Comparison of ENCODE assay signal across 8 cellular contexts in the genomic region with DNA sequence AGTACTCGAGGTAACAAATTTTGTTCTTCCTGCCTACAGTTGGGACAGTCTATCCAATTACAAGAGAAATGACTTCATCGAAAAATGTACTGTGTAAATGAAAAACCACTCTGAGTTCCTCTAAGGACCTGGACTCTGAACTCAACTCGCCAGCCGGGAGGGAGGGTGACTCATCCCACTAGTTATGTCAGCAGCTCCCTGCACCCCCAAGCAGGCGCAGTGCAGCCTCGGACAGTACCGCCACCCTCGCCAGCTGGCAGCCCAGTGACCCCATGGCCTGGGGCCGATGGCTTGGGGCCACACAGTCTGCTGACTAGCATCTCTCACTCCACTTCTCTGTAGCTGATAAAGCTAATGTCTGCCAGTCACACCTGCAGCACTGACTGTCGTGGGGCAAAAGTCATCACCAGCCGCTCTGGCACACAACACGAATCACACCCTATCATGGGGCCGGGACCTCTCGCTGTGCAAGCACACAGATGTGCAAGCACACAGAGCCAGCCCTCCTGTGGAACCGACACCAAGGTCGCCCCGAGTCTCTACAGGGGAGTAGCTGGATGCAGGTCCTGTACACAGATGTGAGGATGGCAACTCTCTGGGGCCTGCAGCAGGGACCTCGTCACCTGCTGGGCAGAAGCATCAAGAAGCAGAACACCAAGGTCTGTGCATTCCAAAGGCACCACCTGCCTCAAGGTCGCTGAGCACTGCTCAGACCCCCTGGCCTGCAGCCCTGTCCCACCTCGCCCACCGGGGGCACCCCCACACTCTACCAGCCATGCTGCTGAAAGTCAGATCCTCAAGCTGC. TPM values are rescaled to one million over a fixed set of nuclear protein-coding genes. Genes with fewer than 3 reads are reported as not detected.
A peak's percentile ranks its signal among the peaks of the same experiment; 100 is the strongest.
DNase-seq lines count a peak whose midpoint lies in the region; ATAC-seq and TF ChIP-seq lines count a peak whose summit lies in the region.

No MANE protein-coding gene starts in this region.

- peaks cover 31 to 44% of the 10 kb centered on the region in 2 experiments for H3K4me1 Mint-ChIP-seq in H9

- no peak overlapping the region for H3K27ac ChIP-seq in H9 (ENCODE audit: insufficient read length, low read depth, low read length)

- ATAC-seq in GM21723 (IDR thresholded peaks at IDR 0.05; ENCODE audit: unreplicated experiment) = no peak

- no peak overlapping the region for H3K23ac ChIP-seq in H9 (ENCODE audit: insufficient read length, low read depth, low read length)

- no peak overlapping the region for H3K4me2 ChIP-seq in H9 (ENCODE audit: insufficient read depth, insufficient read length, low read length)

- H3K18ac ChIP-seq in H9 (ENCODE audit: insufficient read length, low read depth, low read length) = no peak overlapping the region

- no peak overlapping the region; a peak in 1 of 5 replicates for H3K4me3 Mint-ChIP-seq in H9

- H2BK120ac ChIP-seq in H9 (ENCODE audit: low read depth, low read length, poor library complexity, severe bottlenecking) = no peak overlapping the region

- no peaks in the 10 kb centered on the region for H3K27me3 ChIP-seq in H9 (ENCODE audit: insufficient read depth, low read length)

- no peak overlapping the region for H4K91ac ChIP-seq in H9 (ENCODE audit: insufficient read length, low read depth, low read length)

- H3K36me3 Mint-ChIP-seq in H9 (ENCODE audit: insufficient read depth in 1 of 3, low read depth in 3 of 3) = peaks cover 69 to 91% (median 91%) of the 10 kb centered on the region in 3 experiments

- H3K9me3 ChIP-seq in H9 (ENCODE audit: control insufficient read depth, low read depth, low read length) = no peaks in the 10 kb centered on the region

- H3K79me2 ChIP-seq in H9 (ENCODE audit: insufficient read depth, low read length) = peaks cover 60% of the 10 kb centered on the region

- H2BK15ac ChIP-seq in H9 (ENCODE audit: low read depth, low read length) = no peak overlapping the region

- no peaks in the 10 kb centered on the region for H3K4me1 ChIP-seq in H9 (ENCODE audit: insufficient read depth, low read length)

- no peak overlapping the region for H2BK5ac ChIP-seq in H9 (ENCODE audit: insufficient read length, low read length)

- H3K9ac ChIP-seq in H9 (ENCODE audit: extremely low read depth, insufficient read length, low read length) = no peak overlapping the region

- peaks cover 4% of the 10 kb centered on the region for H3K79me1 ChIP-seq in H9 (ENCODE audit: insufficient read depth, low read depth, low read length, poor library complexity, severe bottlenecking)

- H2BK12ac ChIP-seq in H9 (ENCODE audit: insufficient read length, low read depth, low read length) = no peak overlapping the region

- H4K20me1 ChIP-seq in H9 (ENCODE audit: control insufficient read depth, insufficient read depth, insufficient read length) = no peaks in the 10 kb centered on the region

- H3K4ac ChIP-seq in H9 (ENCODE audit: low read depth, low read length) = no peak overlapping the region

- H2BK20ac ChIP-seq in H9 (ENCODE audit: low read depth, low read length, poor library complexity, severe bottlenecking) = no peak overlapping the region

- H2AFZ ChIP-seq in H9 (ENCODE audit: low read length) = no peak overlapping the region

- no peak overlapping the region for H2AK5ac ChIP-seq in H9 (ENCODE audit: insufficient read length, low read length)

- H3K14ac ChIP-seq in H9 (ENCODE audit: insufficient read depth, low read length) = no peak overlapping the region

- no CpG with 5 or more reads among the region's 21 CpGs for whole genome bisulfite sequencing in H9 (ENCODE audit: extremely low coverage, insufficient read length, low lambda C conversion rate)

- peak overlapping the region in 2 of 3 experiments; percentile 61 to 83; a peak in 3 of 7 replicates for H3K27ac Mint-ChIP-seq in H9

- no peaks in the 10 kb centered on the region for H3K9me3 Mint-ChIP-seq in H9

- no peak overlapping the region for H3K56ac ChIP-seq in H9 (ENCODE audit: insufficient read length, low read depth, low read length)

- H3K27me3 Mint-ChIP-seq in H9 (ENCODE audit: low read depth) = no peaks in the 10 kb centered on the region

- no peak; the same call in 2 of the 3 replicates for TF ChIP-seq CTCF in H9 (conservative IDR thresholded peaks at IDR 0.05)

- no peak overlapping the region for H3T11ph ChIP-seq in H9 (ENCODE audit: low read length)

- no peak overlapping the region for H4K5ac ChIP-seq in H9 (ENCODE audit: insufficient read length, low read depth, low read length)

- DNase-seq in H9 (no peak), T1000 (lab: John Stamatoyannopoulos, UW) (peak; percentile 80), cerebellar cortex (ENCODE audit: low spot score) (peak; percentile 76), kidney tubule cell (ENCODE audit: low spot score) (peak; percentile 95), NCI-H187 (lab: John Stamatoyannopoulos, UW) (no peak), KG1 (lab: John Stamatoyannopoulos, UW) (no peak)
- DNase-seq in stimulated activated CD4-positive, alpha-beta T cell treated with anti-CD3 and anti-CD28 coated beads, Interleukin-15, amount 100 ng/mL, for 24 hours = peak; percentile 60

- no peak overlapping the region for H4K8ac ChIP-seq in H9 (replicated peaks; ENCODE audit: insufficient read length, low read depth, low read length)

- no peaks in the 10 kb centered on the region for H3K23me2 ChIP-seq in H9 (ENCODE audit: insufficient read length, low read depth, low read length, poor library complexity, severe bottlenecking)

RNA-seq across cellular contexts. Expression of a gene that starts 5.7 kb away (rescaled TPM):
- 137 and 144 TPM in 2 replicates for total RNA-seq in H9 (2021)

RNA-seq across cellular contexts. Expression of a gene that starts 38.9 kb away (rescaled TPM):
- 26.0 and 28.4 TPM in 2 replicates for total RNA-seq in H9 (2021)

RNA-seq across cellular contexts. Expression of a gene that starts 49.6 kb away (rescaled TPM):
- total RNA-seq in H9 (2021) = 0.22 and 0.35 TPM in 2 replicates

RNA-seq across cellular contexts. Expression of a gene that starts 55.1 kb away (rescaled TPM):
- total RNA-seq in H9 (2021) = 11.0 and 14.6 TPM in 2 replicates

Comparison
In these comparisons a context has a peak if more than half of its experiments do, and no peak if none do; other contexts are left out.
1. DNase-seq: peak in T1000 (single experiment), cerebellar cortex (single experiment), kidney tubule cell (single experiment) and stimulated activated CD4-positive, alpha-beta T cell treated with anti-CD3 and anti-CD28 coated beads, Interleukin-15, amount 100 ng/mL, for 24 hours (single experiment); none in H9 (single experiment), NCI-H187 (0 of 2) and KG1 (single experiment).